ENCODE assay signal across 1 cellular context in the genomic region with DNA sequence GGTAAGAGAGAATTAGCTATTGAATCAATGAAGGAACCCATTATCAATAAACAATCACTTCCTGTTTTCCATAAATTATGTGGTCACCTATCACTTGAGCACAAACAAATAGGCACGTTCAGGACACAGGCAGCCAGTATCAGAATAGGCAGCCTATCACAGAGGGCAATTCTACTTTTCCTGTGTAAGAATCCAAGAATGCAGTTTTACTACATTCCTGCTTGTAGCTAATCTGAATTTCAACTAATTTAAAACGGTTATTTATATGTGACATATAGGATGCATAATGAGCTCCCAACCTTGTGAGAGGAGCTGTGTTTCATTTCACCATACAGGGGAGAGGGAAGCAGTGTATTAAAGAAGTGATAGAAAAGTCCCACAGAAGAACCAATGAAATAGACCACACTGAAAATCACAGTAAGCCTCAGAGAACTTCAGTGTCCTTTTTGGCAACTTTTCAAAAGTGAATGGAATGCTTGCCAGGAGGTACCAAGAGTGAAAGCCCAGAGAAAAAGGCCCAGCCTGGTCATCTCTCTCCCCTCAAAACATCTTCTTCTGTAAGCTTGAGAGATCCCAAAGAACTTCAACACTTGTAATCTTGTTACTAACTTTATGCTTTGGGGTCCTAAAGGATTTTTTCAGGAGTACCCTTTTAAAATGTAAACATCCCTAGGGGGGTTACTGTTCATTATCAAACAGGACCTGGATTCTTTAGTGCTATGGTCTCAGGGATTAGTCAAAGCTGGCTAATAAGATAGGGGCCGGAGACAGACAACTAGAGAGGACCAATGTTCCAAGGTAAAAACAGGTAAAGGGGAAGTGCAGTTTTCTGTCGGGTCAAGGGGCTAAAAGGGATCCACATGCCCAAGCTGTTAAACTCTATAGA.
A peak's percentile ranks its signal among the peaks of the same experiment; 100 is the strongest.
TF ChIP-seq lines count a peak whose summit lies in the region.

No MANE protein-coding gene starts in this region.

TF ChIP-seq in GM12878, 131 proteins besides CTCF, POLR2A, EP300 and RAD21 (continued from another document):
- TF ChIP-seq, protein P1, sequence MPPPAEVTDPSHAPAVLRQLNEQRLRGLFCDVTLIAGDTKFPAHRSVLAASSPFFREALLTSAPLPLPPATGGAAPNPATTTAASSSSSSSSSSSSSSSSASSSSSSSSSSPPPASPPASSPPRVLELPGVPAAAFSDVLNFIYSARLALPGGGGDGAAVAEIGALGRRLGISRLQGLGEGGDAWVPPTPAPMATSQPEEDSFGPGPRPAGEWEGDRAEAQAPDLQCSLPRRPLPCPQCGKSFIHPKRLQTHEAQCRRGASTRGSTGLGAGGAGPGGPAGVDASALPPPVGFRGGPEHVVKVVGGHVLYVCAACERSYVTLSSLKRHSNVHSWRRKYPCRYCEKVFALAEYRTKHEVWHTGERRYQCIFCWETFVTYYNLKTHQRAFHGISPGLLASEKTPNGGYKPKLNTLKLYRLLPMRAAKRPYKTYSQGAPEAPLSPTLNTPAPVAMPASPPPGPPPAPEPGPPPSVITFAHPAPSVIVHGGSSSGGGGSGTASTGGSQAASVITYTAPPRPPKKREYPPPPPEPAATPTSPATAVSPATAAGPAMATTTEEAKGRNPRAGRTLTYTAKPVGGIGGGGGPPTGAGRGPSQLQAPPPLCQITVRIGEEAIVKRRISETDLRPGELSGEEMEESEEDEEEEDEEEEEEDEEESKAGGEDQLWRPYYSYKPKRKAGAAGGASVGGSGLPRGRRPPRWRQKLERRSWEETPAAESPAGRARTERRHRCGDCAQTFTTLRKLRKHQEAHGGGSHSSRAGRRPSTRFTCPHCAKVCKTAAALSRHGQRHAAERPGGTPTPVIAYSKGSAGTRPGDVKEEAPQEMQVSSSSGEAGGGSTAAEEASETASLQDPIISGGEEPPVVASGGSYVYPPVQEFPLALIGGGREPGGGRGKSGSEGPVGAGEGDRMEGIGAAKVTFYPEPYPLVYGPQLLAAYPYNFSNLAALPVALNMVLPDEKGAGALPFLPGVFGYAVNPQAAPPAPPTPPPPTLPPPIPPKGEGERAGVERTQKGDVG (CRISPR knock-in tag; IDR thresholded peaks at IDR 0.05) = no peak
- TF ChIP-seq MXI1 (IDR thresholded peaks at IDR 0.05; ENCODE audit: low read depth, low read length) = peak; percentile 15; the same call in 1 of the 2 replicates
- peak; percentile 46; the same call in 1 of the 2 replicates for TF ChIP-seq RAD51 (IDR thresholded peaks at IDR 0.05)
- TF ChIP-seq RUNX3 (IDR thresholded peaks at IDR 0.05; ENCODE audit: low read length) = no peak
- no peak for TF ChIP-seq LARP7 (IDR thresholded peaks at IDR 0.05)
